11 cellular contexts compared by ENCODE assay signal in the genomic region with DNA sequence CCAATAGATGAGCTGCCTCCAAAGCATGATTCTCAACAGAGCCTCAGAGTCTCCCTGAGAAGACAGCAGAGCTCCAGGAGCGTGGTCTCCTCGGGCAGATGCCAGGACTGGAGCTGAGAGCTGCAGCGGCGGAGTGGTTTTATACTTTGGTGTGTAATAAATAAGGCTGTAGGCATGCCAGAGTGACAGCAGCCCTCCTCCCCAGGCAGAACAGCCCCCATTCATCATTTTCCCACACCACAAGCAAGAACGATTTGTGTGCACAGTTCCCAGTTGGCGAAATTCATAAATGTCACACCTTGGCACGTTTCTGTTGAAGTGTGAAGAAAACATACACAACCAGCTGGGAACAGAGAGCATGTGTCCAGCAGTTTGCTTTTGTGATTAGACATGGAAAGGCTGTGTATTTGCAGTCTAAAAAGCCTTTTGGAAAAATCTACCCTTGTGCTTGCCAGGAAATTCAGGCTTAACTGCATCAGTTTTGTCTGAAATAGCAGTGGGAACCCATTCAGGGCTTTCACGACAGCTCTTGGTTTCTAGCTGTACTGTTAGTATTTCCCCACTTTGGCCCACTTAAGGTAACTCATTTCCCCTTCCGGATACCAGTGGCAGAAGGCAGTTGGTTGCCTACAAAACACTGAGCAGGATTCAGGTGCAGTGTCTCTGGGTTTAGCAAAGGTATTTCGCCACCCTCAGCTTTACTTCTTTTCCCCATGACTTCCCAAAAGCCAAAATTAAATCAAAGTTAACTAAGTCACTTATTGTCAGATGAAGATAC. TPM values are rescaled to one million over a fixed set of nuclear protein-coding genes. Genes with fewer than 3 reads are reported as not detected.
DNase-seq lines count a peak whose midpoint lies in the region; ATAC-seq and TF ChIP-seq lines count a peak whose summit lies in the region.
"Had no signal": no experiment of that assay in that cellular context is flagged by ENCODE, and none has a peak within 500 bp of the region (broad histone marks: within the 10 kb centered on the region; RNA-seq: fewer than 3 reads in every experiment).

A gene with protein sequence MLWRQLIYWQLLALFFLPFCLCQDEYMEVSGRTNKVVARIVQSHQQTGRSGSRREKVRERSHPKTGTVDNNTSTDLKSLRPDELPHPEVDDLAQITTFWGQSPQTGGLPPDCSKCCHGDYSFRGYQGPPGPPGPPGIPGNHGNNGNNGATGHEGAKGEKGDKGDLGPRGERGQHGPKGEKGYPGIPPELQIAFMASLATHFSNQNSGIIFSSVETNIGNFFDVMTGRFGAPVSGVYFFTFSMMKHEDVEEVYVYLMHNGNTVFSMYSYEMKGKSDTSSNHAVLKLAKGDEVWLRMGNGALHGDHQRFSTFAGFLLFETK (minus strand): TSS at position 115 of the 778 bp plus-strand sequence. CDS start 88 bp downstream, at position 27.

- DNase-seq in NCI-H1092 (lab: John Stamatoyannopoulos, UW), result peak; percentile 24
- no peak for DNase-seq in cerebellum (ENCODE audit: low spot score)
- peak; percentile 15 for DNase-seq in midbrain (lab: John Stamatoyannopoulos, UW)
- no peak for DNase-seq in HT-29 (ENCODE audit: low spot score)
- no peak for DNase-seq in COR-L47 (lab: John Stamatoyannopoulos, UW)
- DNase-seq in stimulated activated CD4-positive, alpha-beta T cell treated with anti-CD3 and anti-CD28 coated beads, Interleukin-2, amount 100 ng/mL, for 48 hours, result no peak
- DNase-seq: DMS153 had no signal

- H3K36me3 ChIP-seq in subcutaneous abdominal adipose tissue (ENCODE audit: control insufficient read depth in 5 of 5, insufficient read depth in 5 of 5, low read length in 5 of 5), result no peaks in the 10 kb centered on the region
- H3K36me3 ChIP-seq: tibial nerve had no signal

- TF ChIP-seq POLR2A in GM18505 (IDR thresholded peaks at IDR 0.05; ENCODE audit: borderline replicate concordance, extremely low read depth, insufficient read depth, insufficient read length), result no peak

- peaks cover 5 to 28% (median 19%) of the 10 kb centered on the region in 5 donors for H3K4me1 ChIP-seq in subcutaneous abdominal adipose tissue (ENCODE audit: control insufficient read depth in 5 of 5, insufficient read depth in 5 of 5, low read length in 5 of 5)

- no peak for ATAC-seq in GM18505 (IDR thresholded peaks at IDR 0.05; ENCODE audit: unreplicated experiment)

- H3K27me3 ChIP-seq in subcutaneous abdominal adipose tissue (ENCODE audit: control insufficient read depth in 5 of 5, insufficient read depth in 4 of 5, low read length in 5 of 5), result no peaks in the 10 kb centered on the region
- H3K27me3 ChIP-seq: tibial nerve had no signal

- peak within 1 kb of the TSS in 4 of 5 donors; percentile 11 to 42 (median 24) for H3K4me3 ChIP-seq in subcutaneous abdominal adipose tissue (ENCODE audit: low read depth in 1 of 5, low read length in 5 of 5)
- H3K4me3 ChIP-seq: SK-N-MC had no signal

- H3K9ac ChIP-seq in subcutaneous abdominal adipose tissue (ENCODE audit: low read length in 5 of 5), result peak within 1 kb of the TSS in 3 of 5 donors; percentile 2 to 17 (median 5)

- no peak within 1 kb of the TSS for H3K27ac ChIP-seq in subcutaneous abdominal adipose tissue (ENCODE audit: low read depth, low read length)
- H3K27ac ChIP-seq: SK-N-MC had no signal

- no peaks in the 10 kb centered on the region for H3K9me3 ChIP-seq in subcutaneous abdominal adipose tissue (ENCODE audit: control insufficient read depth in 5 of 5, low read length in 5 of 5)
- H3K9me3 ChIP-seq: tibial nerve had no signal

RNA-seq across cellular contexts. Expression of the gene that starts here (rescaled TPM):
- total RNA-seq in cerebellum, result 52.7 TPM
- total RNA-seq in HT-29 (2014; rRNA removed; shearing (Covaris generic)), result 2.7 and 2.9 TPM in 2 replicates

Comparison
In these comparisons a context has a peak if more than half of its experiments do, and no peak if none do; other contexts are left out.
1. RNA of the gene that starts here (total RNA-seq): 52.7 TPM in cerebellum (single experiment); 2.7 to 2.9 TPM in HT-29; every median in the first group is over 10 times any median in the second.
2. DNase-seq: peak in NCI-H1092 (single experiment) and midbrain (single experiment); none in cerebellum (single experiment), HT-29 (single experiment), COR-L47 (single experiment) and stimulated activated CD4-positive, alpha-beta T cell treated with anti-CD3 and anti-CD28 coated beads, Interleukin-2, amount 100 ng/mL, for 48 hours (0 of 2).